In genomic region chr1:226580625-226581270, GRCh38 we compare ENCODE assay signal across 2 cellular contexts.
A peak's percentile ranks its signal among the peaks of the same experiment; 100 is the strongest.
TF ChIP-seq lines count a peak whose summit lies in the region.

No MANE protein-coding gene starts in this region.

TF ChIP-seq in SK-N-SH, 30 proteins besides CTCF, POLR2A, EP300 and RAD21:
- peak; percentile 77 for TF ChIP-seq REST (IDR thresholded peaks at IDR 0.05; ENCODE audit: low read depth, low read length)
- no peak for TF ChIP-seq TEAD4 (IDR thresholded peaks at IDR 0.05; ENCODE audit: borderline replicate concordance, insufficient read depth)
- TF ChIP-seq FOSL2 (IDR thresholded peaks at IDR 0.05; ENCODE audit: borderline replicate concordance, low read depth) = no peak

TF ChIP-seq in SK-N-SH treated with all-trans-retinoic acid at 6 μM for 48 hours, 23 proteins besides CTCF, POLR2A, EP300 and RAD21 (continued from another document):
- TF ChIP-seq POU6F1 (CRISPR knock-in tag; IDR thresholded peaks at IDR 0.05; ENCODE audit: borderline replicate concordance, low read depth) = no peak
- TF ChIP-seq ZFP3 (CRISPR knock-in tag; IDR thresholded peaks at IDR 0.05) = no peak
- no peak for TF ChIP-seq TOX (CRISPR knock-in tag; IDR thresholded peaks at IDR 0.05; ENCODE audit: borderline replicate concordance)
- TF ChIP-seq ZFP30 (CRISPR knock-in tag; IDR thresholded peaks at IDR 0.05) = no peak
- TF ChIP-seq PATZ1 (CRISPR knock-in tag; IDR thresholded peaks at IDR 0.05; ENCODE audit: borderline replicate concordance) = no peak
- no peak for TF ChIP-seq ISL1 (CRISPR knock-in tag; IDR thresholded peaks at IDR 0.05)
- TF ChIP-seq TCF4 (CRISPR knock-in tag; IDR thresholded peaks at IDR 0.05; ENCODE audit: borderline replicate concordance) = no peak
